1 cellular context compared by ENCODE assay signal in the genomic region with DNA sequence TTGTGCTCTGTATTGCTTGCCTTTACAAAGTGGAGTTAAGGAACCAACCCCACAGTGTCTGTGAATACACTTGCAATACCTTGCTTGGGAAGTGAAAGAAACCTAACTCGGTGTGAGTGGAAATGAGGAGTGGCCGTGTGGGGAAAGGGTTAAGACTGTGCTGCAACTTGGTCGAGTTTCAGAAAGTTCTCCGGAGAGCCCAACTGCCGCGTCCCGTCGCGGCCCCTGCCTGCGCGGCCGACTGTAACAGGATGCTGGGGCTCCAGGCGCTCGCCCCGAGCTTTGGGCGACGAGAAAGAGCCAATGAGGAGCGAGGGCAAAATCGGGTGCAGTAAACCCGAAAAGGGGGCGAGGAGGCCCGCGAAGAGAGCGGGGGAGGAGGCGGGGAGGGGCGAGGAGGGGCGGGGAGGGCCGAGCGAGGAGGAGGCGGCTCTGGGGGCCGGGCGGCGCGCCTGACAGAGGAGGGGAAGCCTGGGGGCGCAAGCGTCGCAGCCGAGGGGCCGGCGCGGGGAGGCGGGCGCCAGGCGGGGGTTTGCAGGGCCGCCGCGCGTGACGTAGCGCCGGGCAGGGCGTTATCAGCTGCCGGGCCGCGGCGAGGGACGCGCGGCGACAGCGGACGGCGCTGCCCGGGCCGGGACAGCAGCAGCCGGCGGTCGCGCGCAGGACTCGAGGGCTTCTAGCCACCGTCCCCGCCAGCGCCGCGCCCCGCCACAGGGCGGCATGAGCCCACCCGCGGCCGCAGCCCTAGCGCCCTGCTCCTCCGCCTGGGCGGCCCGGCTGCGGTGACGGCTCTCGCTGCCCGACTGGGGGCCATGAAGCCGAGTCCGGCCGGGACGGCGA.
TF ChIP-seq lines count a peak whose summit lies in the region.

A gene with protein sequence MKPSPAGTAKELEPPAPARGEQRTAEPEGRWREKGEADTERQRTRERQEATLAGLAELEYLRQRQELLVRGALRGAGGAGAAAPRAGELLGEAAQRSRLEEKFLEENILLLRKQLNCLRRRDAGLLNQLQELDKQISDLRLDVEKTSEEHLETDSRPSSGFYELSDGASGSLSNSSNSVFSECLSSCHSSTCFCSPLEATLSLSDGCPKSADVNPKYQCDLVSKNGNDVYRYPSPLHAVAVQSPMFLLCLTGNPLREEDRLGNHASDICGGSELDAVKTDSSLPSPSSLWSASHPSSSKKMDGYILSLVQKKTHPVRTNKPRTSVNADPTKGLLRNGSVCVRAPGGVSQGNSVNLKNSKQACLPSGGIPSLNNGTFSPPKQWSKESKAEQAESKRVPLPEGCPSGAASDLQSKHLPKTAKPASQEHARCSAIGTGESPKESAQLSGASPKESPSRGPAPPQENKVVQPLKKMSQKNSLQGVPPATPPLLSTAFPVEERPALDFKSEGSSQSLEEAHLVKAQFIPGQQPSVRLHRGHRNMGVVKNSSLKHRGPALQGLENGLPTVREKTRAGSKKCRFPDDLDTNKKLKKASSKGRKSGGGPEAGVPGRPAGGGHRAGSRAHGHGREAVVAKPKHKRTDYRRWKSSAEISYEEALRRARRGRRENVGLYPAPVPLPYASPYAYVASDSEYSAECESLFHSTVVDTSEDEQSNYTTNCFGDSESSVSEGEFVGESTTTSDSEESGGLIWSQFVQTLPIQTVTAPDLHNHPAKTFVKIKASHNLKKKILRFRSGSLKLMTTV (plus strand): TSS at position 572 of the 840 bp plus-strand sequence. CDS start 241 bp downstream, at position 813.

TF ChIP-seq in K562, 482 proteins besides CTCF, POLR2A, EP300 and RAD21 (continued from another document):
- TF ChIP-seq, protein P1, sequence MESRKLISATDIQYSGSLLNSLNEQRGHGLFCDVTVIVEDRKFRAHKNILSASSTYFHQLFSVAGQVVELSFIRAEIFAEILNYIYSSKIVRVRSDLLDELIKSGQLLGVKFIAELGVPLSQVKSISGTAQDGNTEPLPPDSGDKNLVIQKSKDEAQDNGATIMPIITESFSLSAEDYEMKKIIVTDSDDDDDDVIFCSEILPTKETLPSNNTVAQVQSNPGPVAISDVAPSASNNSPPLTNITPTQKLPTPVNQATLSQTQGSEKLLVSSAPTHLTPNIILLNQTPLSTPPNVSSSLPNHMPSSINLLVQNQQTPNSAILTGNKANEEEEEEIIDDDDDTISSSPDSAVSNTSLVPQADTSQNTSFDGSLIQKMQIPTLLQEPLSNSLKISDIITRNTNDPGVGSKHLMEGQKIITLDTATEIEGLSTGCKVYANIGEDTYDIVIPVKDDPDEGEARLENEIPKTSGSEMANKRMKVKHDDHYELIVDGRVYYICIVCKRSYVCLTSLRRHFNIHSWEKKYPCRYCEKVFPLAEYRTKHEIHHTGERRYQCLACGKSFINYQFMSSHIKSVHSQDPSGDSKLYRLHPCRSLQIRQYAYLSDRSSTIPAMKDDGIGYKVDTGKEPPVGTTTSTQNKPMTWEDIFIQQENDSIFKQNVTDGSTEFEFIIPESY (CRISPR knock-in tag; IDR thresholded peaks at IDR 0.05), result no peak
- TF ChIP-seq CXXC5 (CRISPR knock-in tag; IDR thresholded peaks at IDR 0.05), result peak; percentile 48
- no peak for TF ChIP-seq RAD51 (IDR thresholded peaks at IDR 0.05; ENCODE audit: borderline replicate concordance, low read depth)
- TF ChIP-seq, protein P2, sequence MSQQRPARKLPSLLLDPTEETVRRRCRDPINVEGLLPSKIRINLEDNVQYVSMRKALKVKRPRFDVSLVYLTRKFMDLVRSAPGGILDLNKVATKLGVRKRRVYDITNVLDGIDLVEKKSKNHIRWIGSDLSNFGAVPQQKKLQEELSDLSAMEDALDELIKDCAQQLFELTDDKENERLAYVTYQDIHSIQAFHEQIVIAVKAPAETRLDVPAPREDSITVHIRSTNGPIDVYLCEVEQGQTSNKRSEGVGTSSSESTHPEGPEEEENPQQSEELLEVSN (IDR thresholded peaks at IDR 0.05; ENCODE audit: borderline replicate concordance in 1 of 2, extremely low read depth in 1 of 2, insufficient read depth in 1 of 2, insufficient read length in 1 of 2, low read depth in 1 of 2, low read length in 1 of 2, poor library complexity in 1 of 2, severe bottlenecking in 1 of 2), result peak in 1 of 2 experiments; percentile 38
- peak; percentile 32 for TF ChIP-seq CCNT2 (IDR thresholded peaks at IDR 0.05; ENCODE audit: borderline replicate concordance, extremely low read depth, insufficient read length, low read depth, low read length)
- TF ChIP-seq, protein P3, sequence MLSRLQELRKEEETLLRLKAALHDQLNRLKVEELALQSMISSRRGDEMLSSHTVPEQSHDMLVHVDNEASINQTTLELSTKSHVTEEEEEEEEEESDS (CRISPR knock-in tag; IDR thresholded peaks at IDR 0.05), result no peak
- TF ChIP-seq, protein P4, sequence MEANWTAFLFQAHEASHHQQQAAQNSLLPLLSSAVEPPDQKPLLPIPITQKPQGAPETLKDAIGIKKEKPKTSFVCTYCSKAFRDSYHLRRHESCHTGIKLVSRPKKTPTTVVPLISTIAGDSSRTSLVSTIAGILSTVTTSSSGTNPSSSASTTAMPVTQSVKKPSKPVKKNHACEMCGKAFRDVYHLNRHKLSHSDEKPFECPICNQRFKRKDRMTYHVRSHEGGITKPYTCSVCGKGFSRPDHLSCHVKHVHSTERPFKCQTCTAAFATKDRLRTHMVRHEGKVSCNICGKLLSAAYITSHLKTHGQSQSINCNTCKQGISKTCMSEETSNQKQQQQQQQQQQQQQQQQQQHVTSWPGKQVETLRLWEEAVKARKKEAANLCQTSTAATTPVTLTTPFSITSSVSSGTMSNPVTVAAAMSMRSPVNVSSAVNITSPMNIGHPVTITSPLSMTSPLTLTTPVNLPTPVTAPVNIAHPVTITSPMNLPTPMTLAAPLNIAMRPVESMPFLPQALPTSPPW (CRISPR knock-in tag; IDR thresholded peaks at IDR 0.05), result peak; percentile 43
- TF ChIP-seq ZNF316 (IDR thresholded peaks at IDR 0.05), result no peak
- no peak for TF ChIP-seq KDM1A (IDR thresholded peaks at IDR 0.05)
- TF ChIP-seq, protein P5, sequence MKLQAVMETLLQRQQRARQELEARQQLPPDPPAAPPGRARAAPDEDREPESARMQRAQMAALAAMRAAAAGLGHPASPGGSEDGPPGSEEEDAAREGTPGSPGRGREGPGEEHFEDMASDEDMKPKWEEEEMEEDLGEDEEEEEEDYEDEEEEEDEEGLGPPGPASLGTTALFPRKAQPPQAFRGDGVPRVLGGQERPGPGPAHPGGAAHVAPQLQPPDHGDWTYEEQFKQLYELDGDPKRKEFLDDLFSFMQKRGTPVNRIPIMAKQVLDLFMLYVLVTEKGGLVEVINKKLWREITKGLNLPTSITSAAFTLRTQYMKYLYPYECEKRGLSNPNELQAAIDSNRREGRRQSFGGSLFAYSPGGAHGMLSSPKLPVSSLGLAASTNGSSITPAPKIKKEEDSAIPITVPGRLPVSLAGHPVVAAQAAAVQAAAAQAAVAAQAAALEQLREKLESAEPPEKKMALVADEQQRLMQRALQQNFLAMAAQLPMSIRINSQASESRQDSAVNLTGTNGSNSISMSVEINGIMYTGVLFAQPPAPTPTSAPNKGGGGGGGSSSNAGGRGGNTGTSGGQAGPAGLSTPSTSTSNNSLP (IDR thresholded peaks at IDR 0.05; ENCODE audit: borderline replicate concordance, low read depth, low read length), result no peak
- TF ChIP-seq, protein P6, sequence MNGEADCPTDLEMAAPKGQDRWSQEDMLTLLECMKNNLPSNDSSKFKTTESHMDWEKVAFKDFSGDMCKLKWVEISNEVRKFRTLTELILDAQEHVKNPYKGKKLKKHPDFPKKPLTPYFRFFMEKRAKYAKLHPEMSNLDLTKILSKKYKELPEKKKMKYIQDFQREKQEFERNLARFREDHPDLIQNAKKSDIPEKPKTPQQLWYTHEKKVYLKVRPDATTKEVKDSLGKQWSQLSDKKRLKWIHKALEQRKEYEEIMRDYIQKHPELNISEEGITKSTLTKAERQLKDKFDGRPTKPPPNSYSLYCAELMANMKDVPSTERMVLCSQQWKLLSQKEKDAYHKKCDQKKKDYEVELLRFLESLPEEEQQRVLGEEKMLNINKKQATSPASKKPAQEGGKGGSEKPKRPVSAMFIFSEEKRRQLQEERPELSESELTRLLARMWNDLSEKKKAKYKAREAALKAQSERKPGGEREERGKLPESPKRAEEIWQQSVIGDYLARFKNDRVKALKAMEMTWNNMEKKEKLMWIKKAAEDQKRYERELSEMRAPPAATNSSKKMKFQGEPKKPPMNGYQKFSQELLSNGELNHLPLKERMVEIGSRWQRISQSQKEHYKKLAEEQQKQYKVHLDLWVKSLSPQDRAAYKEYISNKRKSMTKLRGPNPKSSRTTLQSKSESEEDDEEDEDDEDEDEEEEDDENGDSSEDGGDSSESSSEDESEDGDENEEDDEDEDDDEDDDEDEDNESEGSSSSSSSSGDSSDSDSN (IDR thresholded peaks at IDR 0.05; ENCODE audit: borderline replicate concordance in 1 of 2, low read depth in 2 of 2, low read length in 2 of 2), result 0 out of 4 replicates have a peak, but pooled peaks of 1 of the 2 experiments have one; percentile 48
- no peak for TF ChIP-seq NR4A1 (CRISPR knock-in tag; IDR thresholded peaks at IDR 0.05)
- TF ChIP-seq NR4A1 (tag; IDR thresholded peaks at IDR 0.05), result no peak
- TF ChIP-seq, protein P7, sequence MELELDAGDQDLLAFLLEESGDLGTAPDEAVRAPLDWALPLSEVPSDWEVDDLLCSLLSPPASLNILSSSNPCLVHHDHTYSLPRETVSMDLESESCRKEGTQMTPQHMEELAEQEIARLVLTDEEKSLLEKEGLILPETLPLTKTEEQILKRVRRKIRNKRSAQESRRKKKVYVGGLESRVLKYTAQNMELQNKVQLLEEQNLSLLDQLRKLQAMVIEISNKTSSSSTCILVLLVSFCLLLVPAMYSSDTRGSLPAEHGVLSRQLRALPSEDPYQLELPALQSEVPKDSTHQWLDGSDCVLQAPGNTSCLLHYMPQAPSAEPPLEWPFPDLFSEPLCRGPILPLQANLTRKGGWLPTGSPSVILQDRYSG (tag; conservative IDR thresholded peaks at IDR 0.05; ENCODE audit: low read depth), result no peak
- TF ChIP-seq, protein P8, sequence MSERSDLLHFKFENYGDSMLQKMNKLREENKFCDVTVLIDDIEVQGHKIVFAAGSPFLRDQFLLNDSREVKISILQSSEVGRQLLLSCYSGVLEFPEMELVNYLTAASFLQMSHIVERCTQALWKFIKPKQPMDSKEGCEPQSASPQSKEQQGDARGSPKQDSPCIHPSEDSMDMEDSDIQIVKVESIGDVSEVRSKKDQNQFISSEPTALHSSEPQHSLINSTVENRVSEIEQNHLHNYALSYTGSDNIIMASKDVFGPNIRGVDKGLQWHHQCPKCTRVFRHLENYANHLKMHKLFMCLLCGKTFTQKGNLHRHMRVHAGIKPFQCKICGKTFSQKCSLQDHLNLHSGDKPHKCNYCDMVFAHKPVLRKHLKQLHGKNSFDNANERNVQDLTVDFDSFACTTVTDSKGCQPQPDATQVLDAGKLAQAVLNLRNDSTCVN (CRISPR knock-in tag; IDR thresholded peaks at IDR 0.05), result no peak
- no peak for TF ChIP-seq TEAD2 (tag; IDR thresholded peaks at IDR 0.05)
- no peak for TF ChIP-seq PTRF (tag; IDR thresholded peaks at IDR 0.05)
- no peak for TF ChIP-seq TAF7 (tag; IDR thresholded peaks at IDR 0.05)
- TF ChIP-seq MIER1 (IDR thresholded peaks at IDR 0.05; ENCODE audit: low read depth), result no peak
- no peak for TF ChIP-seq ZBTB17 (CRISPR knock-in tag; IDR thresholded peaks at IDR 0.05)
